1 cellular context compared by ENCODE assay signal in the genomic region with DNA sequence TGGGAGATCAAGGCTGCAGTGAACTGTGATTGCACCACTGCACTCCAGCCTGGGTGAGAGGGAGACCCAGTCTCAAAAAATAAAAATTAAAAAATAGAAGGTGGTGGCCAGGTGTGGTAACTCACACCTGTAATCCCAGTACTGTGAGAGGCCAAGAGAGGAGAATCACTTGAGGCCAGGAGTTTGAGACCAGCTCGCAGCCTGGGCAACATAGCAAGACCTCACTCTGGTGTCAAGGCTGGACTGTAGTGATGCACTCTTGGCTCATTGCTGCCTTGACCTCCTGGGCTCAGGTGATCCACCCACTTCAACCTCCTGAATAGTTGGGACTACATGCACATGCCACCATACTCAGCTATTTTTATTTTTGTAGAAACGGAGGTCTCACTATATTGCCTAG.
A peak's percentile ranks its signal among the peaks of the same experiment; 100 is the strongest.
TF ChIP-seq lines count a peak whose summit lies in the region.

No MANE protein-coding gene starts in this region.

TF ChIP-seq in HepG2, 621 proteins besides CTCF, POLR2A, EP300 and RAD21:
- TF ChIP-seq, protein P1, sequence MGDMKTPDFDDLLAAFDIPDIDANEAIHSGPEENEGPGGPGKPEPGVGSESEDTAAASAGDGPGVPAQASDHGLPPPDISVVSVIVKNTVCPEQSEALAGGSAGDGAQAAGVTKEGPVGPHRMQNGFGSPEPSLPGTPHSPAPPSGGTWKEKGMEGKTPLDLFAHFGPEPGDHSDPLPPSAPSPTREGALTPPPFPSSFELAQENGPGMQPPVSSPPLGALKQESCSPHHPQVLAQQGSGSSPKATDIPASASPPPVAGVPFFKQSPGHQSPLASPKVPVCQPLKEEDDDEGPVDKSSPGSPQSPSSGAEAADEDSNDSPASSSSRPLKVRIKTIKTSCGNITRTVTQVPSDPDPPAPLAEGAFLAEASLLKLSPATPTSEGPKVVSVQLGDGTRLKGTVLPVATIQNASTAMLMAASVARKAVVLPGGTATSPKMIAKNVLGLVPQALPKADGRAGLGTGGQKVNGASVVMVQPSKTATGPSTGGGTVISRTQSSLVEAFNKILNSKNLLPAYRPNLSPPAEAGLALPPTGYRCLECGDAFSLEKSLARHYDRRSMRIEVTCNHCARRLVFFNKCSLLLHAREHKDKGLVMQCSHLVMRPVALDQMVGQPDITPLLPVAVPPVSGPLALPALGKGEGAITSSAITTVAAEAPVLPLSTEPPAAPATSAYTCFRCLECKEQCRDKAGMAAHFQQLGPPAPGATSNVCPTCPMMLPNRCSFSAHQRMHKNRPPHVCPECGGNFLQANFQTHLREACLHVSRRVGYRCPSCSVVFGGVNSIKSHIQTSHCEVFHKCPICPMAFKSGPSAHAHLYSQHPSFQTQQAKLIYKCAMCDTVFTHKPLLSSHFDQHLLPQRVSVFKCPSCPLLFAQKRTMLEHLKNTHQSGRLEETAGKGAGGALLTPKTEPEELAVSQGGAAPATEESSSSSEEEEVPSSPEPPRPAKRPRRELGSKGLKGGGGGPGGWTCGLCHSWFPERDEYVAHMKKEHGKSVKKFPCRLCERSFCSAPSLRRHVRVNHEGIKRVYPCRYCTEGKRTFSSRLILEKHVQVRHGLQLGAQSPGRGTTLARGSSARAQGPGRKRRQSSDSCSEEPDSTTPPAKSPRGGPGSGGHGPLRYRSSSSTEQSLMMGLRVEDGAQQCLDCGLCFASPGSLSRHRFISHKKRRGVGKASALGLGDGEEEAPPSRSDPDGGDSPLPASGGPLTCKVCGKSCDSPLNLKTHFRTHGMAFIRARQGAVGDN (CRISPR knock-in tag; IDR thresholded peaks at IDR 0.05) = 0 out of 2 replicates have a peak, but pooled peaks have one; percentile 13
- TF ChIP-seq, protein P2, sequence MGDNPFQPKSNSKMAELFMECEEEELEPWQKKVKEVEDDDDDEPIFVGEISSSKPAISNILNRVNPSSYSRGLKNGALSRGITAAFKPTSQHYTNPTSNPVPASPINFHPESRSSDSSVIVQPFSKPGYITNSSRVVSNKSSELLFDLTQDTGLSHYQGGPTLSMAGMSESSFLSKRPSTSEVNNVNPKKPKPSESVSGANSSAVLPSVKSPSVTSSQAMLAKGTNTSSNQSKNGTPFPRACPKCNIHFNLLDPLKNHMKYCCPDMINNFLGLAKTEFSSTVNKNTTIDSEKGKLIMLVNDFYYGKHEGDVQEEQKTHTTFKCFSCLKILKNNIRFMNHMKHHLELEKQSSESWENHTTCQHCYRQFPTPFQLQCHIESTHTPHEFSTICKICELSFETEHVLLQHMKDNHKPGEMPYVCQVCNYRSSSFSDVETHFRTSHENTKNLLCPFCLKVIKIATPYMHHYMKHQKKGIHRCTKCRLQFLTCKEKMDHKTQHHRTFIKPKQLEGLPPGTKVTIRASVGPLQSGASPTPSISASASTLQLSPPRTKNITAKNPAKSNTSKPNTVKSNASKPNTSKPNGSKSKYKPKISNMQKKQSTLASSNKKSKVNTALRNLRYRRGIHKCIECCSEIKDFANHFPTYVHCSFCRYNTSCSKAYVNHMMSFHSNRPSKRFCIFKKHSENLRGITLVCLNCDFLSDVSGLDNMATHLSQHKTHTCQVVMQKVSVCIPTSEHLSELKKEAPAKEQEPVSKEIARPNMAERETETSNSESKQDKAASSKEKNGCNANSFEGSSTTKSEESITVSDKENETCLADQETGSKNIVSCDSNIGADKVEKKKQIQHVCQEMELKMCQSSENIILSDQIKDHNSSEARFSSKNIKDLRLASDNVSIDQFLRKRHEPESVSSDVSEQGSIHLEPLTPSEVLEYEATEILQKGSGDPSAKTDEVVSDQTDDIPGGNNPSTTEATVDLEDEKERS (CRISPR knock-in tag; IDR thresholded peaks at IDR 0.05) = 0 out of 2 replicates have a peak, but pooled peaks have one; percentile 2
- TF ChIP-seq ZNF121 (CRISPR knock-in tag; IDR thresholded peaks at IDR 0.05) = peak; percentile 96
- TF ChIP-seq JDP2 (CRISPR knock-in tag; IDR thresholded peaks at IDR 0.05; ENCODE audit: borderline replicate concordance) = no peak
